1 cellular context compared by ENCODE assay signal in genomic region chr7:43844662-43845061, GRCh38.
TF ChIP-seq lines count a peak whose summit lies in the region.

No MANE protein-coding gene starts in this region.

TF ChIP-seq in HepG2, 621 proteins besides CTCF, POLR2A, EP300 and RAD21:
- TF ChIP-seq ARID2 (CRISPR knock-in tag; IDR thresholded peaks at IDR 0.05; ENCODE audit: borderline replicate concordance) (no peak), CREB1 (IDR thresholded peaks at IDR 0.05) (peak; percentile 44; the same call in 1 of the 2 replicates), CREB1 (CRISPR knock-in tag; IDR thresholded peaks at IDR 0.05) (no peak)
TF ChIP-seq in HepG2: peak in this region for 1.
